8 cellular contexts compared by ENCODE assay signal in genomic region chr19:2050991-2051770, GRCh38. TPM values are rescaled to one million over a fixed set of nuclear protein-coding genes. Genes with fewer than 3 reads are reported as not detected.
DNase-seq lines count a peak whose midpoint lies in the region; ATAC-seq lines count a peak whose summit lies in the region.

Gene MKNK2, minus strand, starts transcription at chr19:2051244. Its CDS starts 393 bp downstream, at chr19:2050851.

- no peaks in the 10 kb centered on the region for H3K27me3 ChIP-seq in CD4-positive, alpha-beta memory T cell (ENCODE audit: insufficient read depth, low read length)
- no peaks in the 10 kb centered on the region for H3K27me3 ChIP-seq in endocrine pancreas (ENCODE audit: control insufficient read depth, insufficient read depth, low read length)

- peaks cover 0 to 17% of the 10 kb centered on the region in 2 donors for H3K36me3 Mint-ChIP-seq in CD4-positive, alpha-beta memory T cell
- peaks cover 4% of the 10 kb centered on the region for H3K36me3 Mint-ChIP-seq in activated CD8-positive, alpha-beta memory T cell treated with anti-CD3 and anti-CD28 coated beads, Interleukin-2, amount 10 ng/mL, durations not matched to agents 7 days and 5 days

- POLR2A ChIA-PET in CD4-positive, alpha-beta memory T cell (lab: Charles Lee; ENCODE audit: partially characterized antibody), result interaction anchor here (0.6 to 6.5 kb wide), 22 partner anchors 10 to 782 kb away, joined by 3 to 124 read pairs (median 5); partner anchors contain the start of genes AP3D1, BTBD2, CIRBP and IZUMO4

- peaks cover 18% of the 10 kb centered on the region for H3K36me3 ChIP-seq in CD4-positive, alpha-beta memory T cell (ENCODE audit: insufficient read depth, low read length)
- H3K36me3 ChIP-seq in endocrine pancreas (ENCODE audit: control insufficient read depth, insufficient read depth, low read length) (no peaks in the 10 kb centered on the region), mesodermal cell (ENCODE audit: control insufficient read depth, insufficient read depth, low read length) (peaks cover 30% of the 10 kb centered on the region)

- CTCF ChIA-PET in CD4-positive, alpha-beta memory T cell (lab: Charles Lee; ENCODE audit: partially characterized antibody), result interaction anchor here (0.5 to 2.1 kb wide), 8 partner anchors 9 to 106 kb away, joined by 3 to 10 read pairs (median 6); partner anchors contain the start of genes IZUMO4 and MOB3A
- CTCF ChIA-PET in activated CD8-positive, alpha-beta memory T cell treated with anti-CD3 and anti-CD28 coated beads, Interleukin-2, amount 10 ng/mL, durations not matched to agents 7 days and 5 days (lab: Charles Lee), result interaction anchor here (0.6 to 2.9 kb wide), 12 partner anchors 9 to 202 kb away, joined by 3 to 19 read pairs (median 8); no protein-coding TSS in a partner anchor

- DNase-seq in CD4-positive, alpha-beta memory T cell, result peak; percentile 86 to 97 (median 93)
- DNase-seq in HK-2 (ENCODE audit: unreplicated experiment) (peak; percentile 97), NOMO-1 treated with DMSO at 0.1 percent for 48 hours (lab: John Stamatoyannopoulos, UW; ENCODE audit: unreplicated experiment) (peak; percentile 82)
- peak; percentile 95 for DNase-seq in activated CD8-positive, alpha-beta memory T cell treated with anti-CD3 and anti-CD28 coated beads, Interleukin-2, amount 10 ng/mL, durations not matched to agents 7 days and 5 days
- DNase-seq in stimulated activated CD8-positive, alpha-beta memory T cell treated with anti-CD3 and anti-CD28 coated beads, Interleukin-15, amount 100 ng/mL, for 4 hours (ENCODE audit: low read depth in 2 of 2), result peak; percentile 86 to 87

- 3% methylated on average over 78 to 85 of the region's 92 CpGs for WGBS in mesodermal cell (ENCODE audit: insufficient coverage in 2 of 2), 2 experiments

- H3K9ac ChIP-seq in endocrine pancreas (ENCODE audit: control insufficient read depth, insufficient read depth, low read length), result peak within 1 kb of the TSS; percentile 85

- peak within 1 kb of the TSS; percentile 88 to 91 (median 88) for H3K4me3 Mint-ChIP-seq in CD4-positive, alpha-beta memory T cell
- H3K4me3 Mint-ChIP-seq in activated CD8-positive, alpha-beta memory T cell treated with anti-CD3 and anti-CD28 coated beads, Interleukin-2, amount 10 ng/mL, durations not matched to agents 7 days and 5 days, result peak within 1 kb of the TSS; percentile 86

- H3K4me1 Mint-ChIP-seq in CD4-positive, alpha-beta memory T cell, result peaks cover 15 to 68% (median 42%) of the 10 kb centered on the region in 4 donors
- H3K4me1 Mint-ChIP-seq in activated CD8-positive, alpha-beta memory T cell treated with anti-CD3 and anti-CD28 coated beads, Interleukin-2, amount 10 ng/mL, durations not matched to agents 7 days and 5 days, result peaks cover 49% of the 10 kb centered on the region

- intact Hi-C loops in CD4-positive, alpha-beta memory T cell (cut with micrococcal nuclease), result loop anchor here (1.0 to 5.0 kb wide), 6 partner anchors 9 to 189 kb away; partner anchors contain the start of genes IZUMO4, KLF16 and MOB3A

- H3K9me3 Mint-ChIP-seq in CD4-positive, alpha-beta memory T cell, result peaks cover 0 to 5% (median 0%) of the 10 kb centered on the region in 8 donors
- H3K9me3 Mint-ChIP-seq in activated CD8-positive, alpha-beta memory T cell treated with anti-CD3 and anti-CD28 coated beads, Interleukin-2, amount 10 ng/mL, durations not matched to agents 7 days and 5 days (ENCODE audit: low read depth), result no peaks in the 10 kb centered on the region

- peak within 1 kb of the TSS; percentile 95 to 98 (median 96) for H3K27ac Mint-ChIP-seq in CD4-positive, alpha-beta memory T cell
- H3K27ac Mint-ChIP-seq in activated CD8-positive, alpha-beta memory T cell treated with anti-CD3 and anti-CD28 coated beads, Interleukin-2, amount 10 ng/mL, durations not matched to agents 7 days and 5 days, result peak within 1 kb of the TSS; percentile 94

- peaks cover 61% of the 10 kb centered on the region for H3K4me1 ChIP-seq in CD4-positive, alpha-beta memory T cell (ENCODE audit: insufficient read depth, low read length)
- H3K4me1 ChIP-seq in endocrine pancreas (ENCODE audit: control insufficient read depth, insufficient read depth, low read length) (no peaks in the 10 kb centered on the region), mesodermal cell (ENCODE audit: control insufficient read depth, insufficient read depth, low read length, poor library complexity, severe bottlenecking) (peaks cover 27% of the 10 kb centered on the region)

- H3K4me3 ChIP-seq in CD4-positive, alpha-beta memory T cell (ENCODE audit: low read length in 2 of 2), result peak within 1 kb of the TSS; percentile 84 to 89
- H3K4me3 ChIP-seq in endocrine pancreas (ENCODE audit: control insufficient read depth, insufficient read depth, low read length) (no peak within 1 kb of the TSS), mesodermal cell (ENCODE audit: extremely low read depth, insufficient read depth, low read length, poor library complexity, severe bottlenecking) (peak within 1 kb of the TSS; percentile 89)

- H3K27ac ChIP-seq in CD4-positive, alpha-beta memory T cell (ENCODE audit: low read depth, low read length), result peak within 1 kb of the TSS; percentile 89
- peak within 1 kb of the TSS; percentile 18 for H3K27ac ChIP-seq in mesodermal cell (ENCODE audit: low read depth, low read length, severe bottlenecking)

- no peaks in the 10 kb centered on the region for H3K9me3 ChIP-seq in CD4-positive, alpha-beta memory T cell (ENCODE audit: control insufficient read depth in 1 of 2, low read length in 2 of 2)
- H3K9me3 ChIP-seq in endocrine pancreas (ENCODE audit: control insufficient read depth, low read length), result no peaks in the 10 kb centered on the region
- H3K9me3 ChIP-seq in mesodermal cell (ENCODE audit: control insufficient read depth, low read length), result no peaks in the 10 kb centered on the region

- peak; percentile 55 for ATAC-seq in GM19397 (IDR thresholded peaks at IDR 0.05; ENCODE audit: unreplicated experiment)
- ATAC-seq in activated CD8-positive, alpha-beta memory T cell treated with anti-CD3 and anti-CD28 coated beads, Interleukin-2, amount 10 ng/mL, durations not matched to agents 7 days and 5 days, result peak; percentile 77

- H3K27me3 Mint-ChIP-seq in CD4-positive, alpha-beta memory T cell, result no peaks in the 10 kb centered on the region
- H3K27me3 Mint-ChIP-seq in activated CD8-positive, alpha-beta memory T cell treated with anti-CD3 and anti-CD28 coated beads, Interleukin-2, amount 10 ng/mL, durations not matched to agents 7 days and 5 days, result no peaks in the 10 kb centered on the region

RNA-seq across cellular contexts. Expression of gene MKNK2, which starts in this region (rescaled TPM):
- 100 to 1,000 TPM; 194 to 195 TPM for total RNA-seq in CD4-positive, alpha-beta memory T cell
- polyA plus RNA-seq in CD4-positive, alpha-beta memory T cell, result 10 to 100 TPM; 24.1 to 63.9 TPM
- 100 to 1,000 TPM; 196 to 201 TPM for total RNA-seq in activated CD8-positive, alpha-beta memory T cell treated with anti-CD3 and anti-CD28 coated beads, Interleukin-2, amount 10 ng/mL, durations not matched to agents 7 days and 5 days
- polyA plus RNA-seq in mesodermal cell (2013, experiment 1 of 2), result 76.9 TPM
- 67.5 TPM for polyA plus RNA-seq in mesodermal cell (2013, experiment 2 of 2)
